1 cellular context compared by ENCODE assay signal in genomic region chr11:120660024-120660565, GRCh38.
A peak's percentile ranks its signal among the peaks of the same experiment; 100 is the strongest.
TF ChIP-seq lines count a peak whose summit lies in the region.

No MANE protein-coding gene starts in this region.

TF ChIP-seq in HepG2, 621 proteins besides CTCF, POLR2A, EP300 and RAD21 (continued from another document):
- TF ChIP-seq ZNF687 (CRISPR knock-in tag; IDR thresholded peaks at IDR 0.05) (peak; percentile 33; the same call in 1 of the 2 replicates), ZNF567 (CRISPR knock-in tag; IDR thresholded peaks at IDR 0.05; ENCODE audit: borderline replicate concordance) (no peak), BHLHE40 (IDR thresholded peaks at IDR 0.05; ENCODE audit: low read length) (peak; percentile 95), ZBTB14 (CRISPR knock-in tag; IDR thresholded peaks at IDR 0.05) (no peak), ZNF282 (IDR thresholded peaks at IDR 0.05; ENCODE audit: partially characterized antibody) (no peak), STAG1 (CRISPR knock-in tag; IDR thresholded peaks at IDR 0.05) (peak; percentile 74), ZNF550 (CRISPR knock-in tag; IDR thresholded peaks at IDR 0.05; ENCODE audit: borderline replicate concordance) (no peak), NBN (conservative IDR thresholded peaks at IDR 0.05) (no peak), FOSL2 (CRISPR knock-in tag; IDR thresholded peaks at IDR 0.05) (0 out of 2 replicates have a peak, but pooled peaks have one; percentile 9), MAZ (IDR thresholded peaks at IDR 0.05; ENCODE audit: borderline replicate concordance, low read depth, low read length) (no peak), MAZ (CRISPR knock-in tag; IDR thresholded peaks at IDR 0.05; ENCODE audit: low read depth) (0 out of 2 replicates have a peak, but pooled peaks have one; percentile 41), ATF7 (IDR thresholded peaks at IDR 0.05) (no peak), ATF7 (CRISPR knock-in tag; IDR thresholded peaks at IDR 0.05) (no peak), PRDM4 (CRISPR knock-in tag; IDR thresholded peaks at IDR 0.05; ENCODE audit: borderline replicate concordance) (no peak)
